22 cellular contexts compared by ENCODE assay signal in the genomic region with DNA sequence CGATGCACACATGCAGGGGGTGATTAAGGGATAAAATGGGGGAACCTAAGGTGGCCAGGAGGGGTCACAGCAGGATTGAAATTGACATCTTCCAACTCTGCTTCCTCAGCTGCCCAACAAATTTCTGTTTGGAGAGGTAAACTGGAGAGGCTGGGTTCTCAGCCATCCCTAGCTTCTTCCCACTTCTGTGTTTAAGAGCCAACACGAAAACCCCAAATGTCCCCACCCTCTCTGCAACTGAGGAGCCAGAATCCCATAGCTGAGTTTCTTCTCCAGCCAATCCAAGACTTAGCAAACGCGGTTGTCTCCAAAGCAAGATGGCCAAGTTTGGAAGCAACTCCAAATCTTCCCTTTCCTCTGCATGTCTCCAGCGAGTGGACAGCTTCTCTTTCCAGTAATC.
"Had no signal": no experiment of that assay in that cellular context is flagged by ENCODE, and none has a peak within 500 bp of the region (broad histone marks: within the 10 kb centered on the region; RNA-seq: fewer than 3 reads in every experiment).

No MANE protein-coding gene starts in this region.

- DNase-seq: activated CD4-positive, alpha-beta T cell treated with anti-CD3 and anti-CD28 coated beads for 4 hours; activated CD8-positive, alpha-beta memory T cell treated with anti-CD3 and anti-CD28 coated beads, Interleukin-2, amount 50 U/mL, for 4 hours; activated CD8-positive, alpha-beta T cell treated with anti-CD3 and anti-CD28 coated beads for 36 hours; activated naive CD4-positive, alpha-beta T cell treated with anti-CD3 and anti-CD28 coated beads, Interleukin-2, amount 50 U/mL, for 16 hours; activated naive CD8-positive, alpha-beta T cell treated with anti-CD3 and anti-CD28 coated beads, Interleukin-2, amount 10 ng/mL, durations not matched to agents 7 days and 5 days; activated T-cell treated with anti-CD3 and anti-CD28 coated beads, Interleukin-2, amount 50 U/mL, for 72 hours; adrenal gland; anterior cingulate cortex; body of pancreas; IMR-90; Kasumi-1; KBM-7; NCI-H1105 treated with DMSO at 0.1 percent for 48 hours; NCI-H1436 treated with DMSO at 0.1 percent for 48 hours; NCI-H187; NCI-H2081; NCI-H524; PC-3 had no signal

- H3K9me3 Mint-ChIP-seq: activated naive CD8-positive, alpha-beta T cell treated with anti-CD3 and anti-CD28 coated beads, Interleukin-2, amount 10 ng/mL, durations not matched to agents 7 days and 5 days; activated T-helper 2 cell treated with anti-CD3 and anti-CD28 coated beads, Interferon-gamma antibody, Interleukin-2, Interleukin-4, amounts not matched to agents 10 μg/mL and 5 μg/mL and 100 μg/mL, durations not matched to agents 14 hours and 24 hours and 36 hours had no signal

- H3K27me3 Mint-ChIP-seq: activated CD8-positive, alpha-beta T cell treated with anti-CD3 and anti-CD28 coated beads for 36 hours; activated naive CD8-positive, alpha-beta T cell treated with anti-CD3 and anti-CD28 coated beads, Interleukin-2, amount 10 ng/mL, durations not matched to agents 7 days and 5 days had no signal

- H3K4me3 Mint-ChIP-seq: activated CD8-positive, alpha-beta T cell treated with anti-CD3 and anti-CD28 coated beads for 36 hours; activated naive CD8-positive, alpha-beta T cell treated with anti-CD3 and anti-CD28 coated beads, Interleukin-2, amount 10 ng/mL, durations not matched to agents 7 days and 5 days; activated T-cell treated with anti-CD3 and anti-CD28 coated beads, Interleukin-2, amount 50 U/mL, for 72 hours; T-helper 1 cell treated with Interleukin-12 subunit alpha and Interleukin-12 subunit beta and Interleukin-4 antibody, amounts not matched to agents 30 μg/mL and 1 μg/mL, for 36 hours had no signal

- H3K4me3 ChIP-seq: adrenal gland, body of pancreas, SK-N-MC had no signal

- H3K4me1 Mint-ChIP-seq: activated naive CD8-positive, alpha-beta T cell treated with anti-CD3 and anti-CD28 coated beads, Interleukin-2, amount 10 ng/mL, durations not matched to agents 7 days and 5 days had no signal

- ATAC-seq: activated CD4-positive, CD25-positive, alpha-beta regulatory T cell treated with anti-CD3 and anti-CD28 coated beads, Interleukin-2, amount 50 U/mL, for 24 hours; activated CD8-positive, alpha-beta T cell treated with anti-CD3 and anti-CD28 coated beads for 36 hours; activated T-cell treated with anti-CD3 and anti-CD28 coated beads, Interleukin-2, amount 50 U/mL, for 72 hours; body of pancreas; PC-3 had no signal

- H3K27ac ChIP-seq: adrenal gland, body of pancreas, SK-N-MC had no signal

- H3K4me1 ChIP-seq: adrenal gland, body of pancreas had no signal

- H3K36me3 ChIP-seq: adrenal gland had no signal

- H3K27me3 ChIP-seq: body of pancreas had no signal

- H3K36me3 Mint-ChIP-seq: activated naive CD8-positive, alpha-beta T cell treated with anti-CD3 and anti-CD28 coated beads, Interleukin-2, amount 10 ng/mL, durations not matched to agents 7 days and 5 days had no signal

- H3K27ac Mint-ChIP-seq: activated CD8-positive, alpha-beta T cell treated with anti-CD3 and anti-CD28 coated beads for 36 hours; activated naive CD8-positive, alpha-beta T cell treated with anti-CD3 and anti-CD28 coated beads, Interleukin-2, amount 10 ng/mL, durations not matched to agents 7 days and 5 days; activated T-cell treated with anti-CD3 and anti-CD28 coated beads, Interleukin-2, amount 50 U/mL, for 72 hours; activated T-helper 2 cell treated with anti-CD3 and anti-CD28 coated beads, Interferon-gamma antibody, Interleukin-2, Interleukin-4, amounts not matched to agents 10 μg/mL and 5 μg/mL and 100 μg/mL, durations not matched to agents 14 hours and 24 hours and 36 hours; T-helper 1 cell treated with Interleukin-12 subunit alpha and Interleukin-12 subunit beta and Interleukin-4 antibody, amounts not matched to agents 30 μg/mL and 1 μg/mL, for 36 hours had no signal

- H3K9me3 ChIP-seq: adrenal gland, body of pancreas had no signal
